ENCODE assay signal across 1 cellular context in the genomic region with DNA sequence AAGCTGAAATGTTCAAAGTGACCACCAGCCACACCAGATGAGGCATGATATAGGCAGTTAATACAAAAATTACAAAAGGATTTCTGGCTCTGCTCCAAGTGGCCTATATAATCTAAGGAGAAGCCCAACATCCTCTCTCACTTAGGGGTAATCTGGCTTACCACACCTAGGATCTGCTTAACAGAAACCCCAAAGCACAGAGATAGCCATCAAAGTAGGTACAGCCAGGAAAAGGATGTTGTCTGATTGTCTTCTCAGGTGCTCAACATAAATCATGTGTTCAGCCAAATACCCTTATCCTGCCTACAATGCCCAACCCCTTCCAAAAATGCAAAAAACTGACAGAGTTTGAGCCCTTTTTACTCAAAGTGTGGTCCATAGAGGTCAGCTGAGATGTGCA.
TF ChIP-seq lines count a peak whose summit lies in the region.

No MANE protein-coding gene starts in this region.

TF ChIP-seq in IMR-90, 13 proteins besides CTCF, POLR2A, EP300 and RAD21 (continued from another document):
- TF ChIP-seq, protein P1, sequence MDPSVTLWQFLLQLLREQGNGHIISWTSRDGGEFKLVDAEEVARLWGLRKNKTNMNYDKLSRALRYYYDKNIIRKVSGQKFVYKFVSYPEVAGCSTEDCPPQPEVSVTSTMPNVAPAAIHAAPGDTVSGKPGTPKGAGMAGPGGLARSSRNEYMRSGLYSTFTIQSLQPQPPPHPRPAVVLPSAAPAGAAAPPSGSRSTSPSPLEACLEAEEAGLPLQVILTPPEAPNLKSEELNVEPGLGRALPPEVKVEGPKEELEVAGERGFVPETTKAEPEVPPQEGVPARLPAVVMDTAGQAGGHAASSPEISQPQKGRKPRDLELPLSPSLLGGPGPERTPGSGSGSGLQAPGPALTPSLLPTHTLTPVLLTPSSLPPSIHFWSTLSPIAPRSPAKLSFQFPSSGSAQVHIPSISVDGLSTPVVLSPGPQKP (IDR thresholded peaks at IDR 0.05; ENCODE audit: borderline replicate concordance, low read depth, low read length), result no peak
- TF ChIP-seq MXI1 (IDR thresholded peaks at IDR 0.05; ENCODE audit: borderline replicate concordance, low read depth, low read length) (no peak), CHD1 (IDR thresholded peaks at IDR 0.05; ENCODE audit: low read depth, low read length) (no peak), BHLHE40 (IDR thresholded peaks at IDR 0.05; ENCODE audit: low read depth, low read length) (no peak), SMC3 (IDR thresholded peaks at IDR 0.05; ENCODE audit: low read depth, low read length) (no peak), MAFK (IDR thresholded peaks at IDR 0.05; ENCODE audit: low read depth, low read length) (no peak), RFX5 (IDR thresholded peaks at IDR 0.05; ENCODE audit: low read depth, low read length) (no peak), NFE2L2 (IDR thresholded peaks at IDR 0.05; ENCODE audit: low read depth, low read length) (no peak), RCOR1 (IDR thresholded peaks at IDR 0.05; ENCODE audit: insufficient replicate concordance, low read length) (no peak), MAZ (IDR thresholded peaks at IDR 0.05; ENCODE audit: borderline replicate concordance, low read depth, low read length) (no peak), FOS (IDR thresholded peaks at IDR 0.05; ENCODE audit: low read depth, low read length) (no peak)
- TF ChIP-seq, protein P2, sequence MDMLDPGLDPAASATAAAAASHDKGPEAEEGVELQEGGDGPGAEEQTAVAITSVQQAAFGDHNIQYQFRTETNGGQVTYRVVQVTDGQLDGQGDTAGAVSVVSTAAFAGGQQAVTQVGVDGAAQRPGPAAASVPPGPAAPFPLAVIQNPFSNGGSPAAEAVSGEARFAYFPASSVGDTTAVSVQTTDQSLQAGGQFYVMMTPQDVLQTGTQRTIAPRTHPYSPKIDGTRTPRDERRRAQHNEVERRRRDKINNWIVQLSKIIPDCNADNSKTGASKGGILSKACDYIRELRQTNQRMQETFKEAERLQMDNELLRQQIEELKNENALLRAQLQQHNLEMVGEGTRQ (IDR thresholded peaks at IDR 0.05; ENCODE audit: low read depth, low read length), result no peak
